Comparison of ENCODE assay signal across 15 cellular contexts in genomic region chr15:100801256-100801900, GRCh38.
A peak's percentile ranks its signal among the peaks of the same experiment; 100 is the strongest.
DNase-seq lines count a peak whose midpoint lies in the region; ATAC-seq and TF ChIP-seq lines count a peak whose summit lies in the region.
"Had no signal": no experiment of that assay in that cellular context is flagged by ENCODE, and none has a peak within 500 bp of the region (broad histone marks: within the 10 kb centered on the region; RNA-seq: fewer than 3 reads in every experiment).

No MANE protein-coding gene starts in this region.

- H3K9ac ChIP-seq in colonic mucosa (ENCODE audit: low read depth in 2 of 2, low read length in 2 of 2), result no peak overlapping the region
- H3K9ac ChIP-seq: BLaER1 treated with 17β-estradiol and CSF1 and Interleukin-3, amounts not matched to agents 10 nM and 100 nM had no signal

- no peak for TF ChIP-seq CTCF in natural killer cell (IDR thresholded peaks at IDR 0.05)
- no peak for TF ChIP-seq CTCF in colonic mucosa (IDR thresholded peaks at IDR 0.05)
- no peak for TF ChIP-seq CTCF in endothelial cell (IDR thresholded peaks at IDR 0.05; ENCODE audit: unreplicated experiment)

- no peaks in the 10 kb centered on the region for H3K9me3 ChIP-seq in colonic mucosa

- no peak overlapping the region for H3K4me3 Mint-ChIP-seq in natural killer cell treated with Interleukin-12 subunit alpha and Interleukin-12 subunit beta and Interleukin-15 and Interleukin-18, amount 100 ng/mL, for 72 hours
- H3K4me3 Mint-ChIP-seq in natural killer cell (no peak overlapping the region), endothelial cell (ENCODE audit: unreplicated experiment) (no peak overlapping the region)
- H3K4me3 Mint-ChIP-seq: B cell; CD8-positive, alpha-beta T cell; H9 had no signal

- H3K36me3 Mint-ChIP-seq in natural killer cell treated with Interleukin-12 subunit alpha and Interleukin-12 subunit beta and Interleukin-15 and Interleukin-18, amount 100 ng/mL, for 72 hours, result no peaks in the 10 kb centered on the region
- H3K36me3 Mint-ChIP-seq in natural killer cell (no peaks in the 10 kb centered on the region), endothelial cell (ENCODE audit: low read depth, unreplicated experiment) (peaks cover 7% of the 10 kb centered on the region)
- H3K36me3 Mint-ChIP-seq: CD8-positive, alpha-beta T cell had no signal

- no peaks in the 10 kb centered on the region for H3K9me3 Mint-ChIP-seq in natural killer cell treated with Interleukin-12 subunit alpha and Interleukin-12 subunit beta and Interleukin-15 and Interleukin-18, amount 100 ng/mL, for 72 hours
- H3K9me3 Mint-ChIP-seq in natural killer cell (peaks cover 0 to 1% of the 10 kb centered on the region in 2 donors), endothelial cell (ENCODE audit: unreplicated experiment) (no peaks in the 10 kb centered on the region)

- H3K36me3 ChIP-seq in colonic mucosa, result no peaks in the 10 kb centered on the region
- H3K36me3 ChIP-seq: BLaER1 treated with 17β-estradiol and CSF1 and Interleukin-3, amounts not matched to agents 10 nM and 100 nM had no signal

- no peaks in the 10 kb centered on the region for H3K4me1 ChIP-seq in colonic mucosa

- peaks cover 14 to 48% of the 10 kb centered on the region in 2 donors for H3K27me3 Mint-ChIP-seq in natural killer cell treated with Interleukin-12 subunit alpha and Interleukin-12 subunit beta and Interleukin-15 and Interleukin-18, amount 100 ng/mL, for 72 hours
- H3K27me3 Mint-ChIP-seq in natural killer cell (ENCODE audit: low read depth in 2 of 2), result peaks cover 2 to 13% of the 10 kb centered on the region in 2 donors
- H3K27me3 Mint-ChIP-seq in endothelial cell (ENCODE audit: unreplicated experiment), result peaks cover 2% of the 10 kb centered on the region

- no peak overlapping the region for H3K27ac ChIP-seq in colonic mucosa
- H3K27ac ChIP-seq: BLaER1 treated with 17β-estradiol and CSF1 and Interleukin-3, amounts not matched to agents 10 nM and 100 nM had no signal

- no peak overlapping the region for H3K4me3 ChIP-seq in colonic mucosa
- H3K4me3 ChIP-seq: BLaER1 treated with 17β-estradiol and CSF1 and Interleukin-3, amounts not matched to agents 10 nM and 100 nM had no signal

- no peaks in the 10 kb centered on the region for H3K27me3 ChIP-seq in colonic mucosa
- H3K27me3 ChIP-seq: BLaER1 treated with 17β-estradiol and CSF1 and Interleukin-3, amounts not matched to agents 10 nM and 100 nM had no signal

- H3K27ac Mint-ChIP-seq in natural killer cell treated with Interleukin-12 subunit alpha and Interleukin-12 subunit beta and Interleukin-15 and Interleukin-18, amount 100 ng/mL, for 72 hours, result no peak overlapping the region
- H3K27ac Mint-ChIP-seq in natural killer cell (no peak overlapping the region), endothelial cell (ENCODE audit: unreplicated experiment) (no peak overlapping the region)
- H3K27ac Mint-ChIP-seq: B cell; CD8-positive, alpha-beta T cell; H9 had no signal

- peak; percentile 34 for DNase-seq in natural killer cell treated with Interleukin-12 subunit alpha and Interleukin-12 subunit beta and Interleukin-15 and Interleukin-18, amount 100 ng/mL, for 72 hours (ENCODE audit: low spot score)
- DNase-seq in natural killer cell, result no peak
- peak; percentile 7 for DNase-seq in colonic mucosa
- peak; percentile 6 for DNase-seq in mucosa of gallbladder (ENCODE audit: low spot score)
- no peak for DNase-seq in endothelial cell (ENCODE audit: low spot score)
- DNase-seq in cortex of kidney (lab: John Stamatoyannopoulos, UW), result no peak
- DNase-seq: Calu3; CD8-positive, alpha-beta T cell; DMS79 treated with DMSO at 0.1 percent for 48 hours; GF-D8; H9 had no signal

- intact Hi-C loops in natural killer cell (cut with micrococcal nuclease), result no loop called here
- intact Hi-C loops in colonic mucosa (cut with DNase I), result no loop called here

- ATAC-seq in natural killer cell treated with Interleukin-12 subunit alpha and Interleukin-12 subunit beta and Interleukin-15 and Interleukin-18, amount 100 ng/mL, for 72 hours, result peak in 1 of 2 donors; percentile 48
- ATAC-seq in natural killer cell (no peak), HG03342 (IDR thresholded peaks at IDR 0.05; ENCODE audit: unreplicated experiment) (no peak)
- ATAC-seq: CD8-positive, alpha-beta T cell; HepG2 had no signal

- peaks cover 0 to 2% of the 10 kb centered on the region in 2 donors for H3K4me1 Mint-ChIP-seq in natural killer cell treated with Interleukin-12 subunit alpha and Interleukin-12 subunit beta and Interleukin-15 and Interleukin-18, amount 100 ng/mL, for 72 hours (ENCODE audit: low read depth in 2 of 2)
- H3K4me1 Mint-ChIP-seq in natural killer cell (no peaks in the 10 kb centered on the region), endothelial cell (ENCODE audit: unreplicated experiment) (peaks cover 7% of the 10 kb centered on the region)
- H3K4me1 Mint-ChIP-seq: B cell had no signal

Comparison
In these comparisons a context has a peak if more than half of its experiments do, and no peak if none do; other contexts are left out.
1. DNase-seq: peak in natural killer cell treated with Interleukin-12 subunit alpha and Interleukin-12 subunit beta and Interleukin-15 and Interleukin-18, amount 100 ng/mL, for 72 hours (single experiment), colonic mucosa (single experiment) and mucosa of gallbladder (single experiment); none in natural killer cell (single experiment), endothelial cell (single experiment) and cortex of kidney (single experiment).